In the genomic region with DNA sequence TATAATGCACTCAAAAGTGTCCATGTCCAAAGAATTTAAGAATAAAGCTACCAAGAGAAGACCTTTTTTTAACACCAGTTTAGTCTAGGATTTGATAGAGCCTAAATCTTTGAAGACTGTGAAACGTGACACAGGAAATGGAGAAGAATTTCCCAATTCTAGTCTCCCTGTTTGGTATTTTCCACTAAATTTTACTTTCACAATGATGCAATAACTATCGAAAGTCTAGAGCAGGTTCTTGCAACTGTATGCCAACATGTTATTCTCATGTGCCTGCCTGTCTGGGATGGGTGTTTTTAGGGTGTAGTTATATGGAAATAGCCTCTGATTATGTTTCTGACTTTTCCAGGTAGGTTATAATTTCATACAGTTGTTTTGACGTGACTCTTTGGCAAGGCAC, we compare ENCODE assay signal across 21 cellular contexts.
"Had no signal": no experiment of that assay in that cellular context is flagged by ENCODE, and none has a peak within 500 bp of the region (broad histone marks: within the 10 kb centered on the region; RNA-seq: fewer than 3 reads in every experiment).

No MANE protein-coding gene starts in this region.

- H3K27ac ChIP-seq: brain microvascular endothelial cell, foreskin keratinocyte, prostate gland had no signal

- H3K9me3 ChIP-seq: prostate gland had no signal

- ATAC-seq: activated T-cell treated with anti-CD3 and anti-CD28 coated beads, Interleukin-2, amount 50 U/mL, for 72 hours; foreskin keratinocyte; right cardiac atrium; stimulated activated naive CD8-positive, alpha-beta T cell treated with anti-CD3 and anti-CD28 coated beads, Interleukin-15, Interleukin-2, amounts not matched to agents 100 U/mL and 50 U/mL, for 24 hours had no signal

- H3K4me3 ChIP-seq: prostate gland, smooth muscle cell had no signal

- FAIRE-seq: TTC549 had no signal

- DNase-seq: activated B cell treated with CpG ODN at 0.5 μM for 24 hours; activated CD4-positive, alpha-beta T cell treated with anti-CD3 and anti-CD28 coated beads for 48 hours; activated CD8-positive, alpha-beta memory T cell treated with anti-CD3 and anti-CD28 coated beads, Interleukin-2, amount 50 U/mL, for 48 hours; activated gamma-delta T cell treated with Interleukin-2 at 50 U/mL for 16 hours; activated naive CD8-positive, alpha-beta T cell treated with anti-CD3 and anti-CD28 coated beads, Interleukin-2, amount 10 ng/mL, durations not matched to agents 7 days and 5 days; activated T-cell treated with anti-CD3 and anti-CD28 coated beads, Interleukin-2, amount 50 U/mL, for 72 hours; anterior cingulate cortex; brain microvascular endothelial cell; cortex of kidney; effector CD4-positive, alpha-beta T cell; foreskin keratinocyte; mesendoderm; nucleus accumbens; right cardiac atrium; stimulated activated CD4-positive, alpha-beta T cell treated with anti-CD3 and anti-CD28 coated beads, Interleukin-4, amount 100 ng/mL, for 4 hours; stimulated activated CD8-positive, alpha-beta memory T cell treated with anti-CD3 and anti-CD28 coated beads, Interleukin-4, amount 100 ng/mL, for 48 hours; stimulated activated naive CD8-positive, alpha-beta T cell treated with anti-CD3 and anti-CD28 coated beads, Interleukin-15, Interleukin-2, amounts not matched to agents 100 U/mL and 50 U/mL, for 24 hours; trophoblast cell had no signal

- H3K4me1 ChIP-seq: foreskin keratinocyte, prostate gland had no signal

- H3K27me3 ChIP-seq: brain microvascular endothelial cell had no signal

- H3K4me2 ChIP-seq: smooth muscle cell had no signal

- H3K36me3 ChIP-seq: brain microvascular endothelial cell, prostate gland had no signal
